8 cellular contexts compared by ENCODE assay signal in genomic region chr6:135938588-135939215, GRCh38.
DNase-seq lines count a peak whose midpoint lies in the region; ATAC-seq and TF ChIP-seq lines count a peak whose summit lies in the region.

No MANE protein-coding gene starts in this region.

- no peaks in the 10 kb centered on the region for H3K9me2 ChIP-seq in GM23338 (ENCODE audit: insufficient read depth)

- H3K4me1 Mint-ChIP-seq in GM23338: no peaks in the 10 kb centered on the region

- no peaks in the 10 kb centered on the region for H3K36me3 Mint-ChIP-seq in GM23338 (ENCODE audit: low read depth)

- no peak overlapping the region for H3K4me2 ChIP-seq in GM23338

- H3K4me1 ChIP-seq in GM23338 (ENCODE audit: insufficient read depth) (no peaks in the 10 kb centered on the region), foreskin keratinocyte (peaks cover 14% of the 10 kb centered on the region)

- no peaks in the 10 kb centered on the region for H3K9me3 Mint-ChIP-seq in GM23338

- DNase-seq in GM23338 (ENCODE audit: low spot score) (peak; percentile 64), RPMI7951 (ENCODE audit: low read depth) (peak; percentile 63), foreskin keratinocyte (no peak), renal cortical epithelial cell (ENCODE audit: low read depth) (peak; percentile 8), NCI-H1048 (lab: John Stamatoyannopoulos, UW) (no peak), OCI-M2 (lab: John Stamatoyannopoulos, UW; ENCODE audit: unreplicated experiment) (no peak)

- H3K36me3 ChIP-seq in GM23338 (ENCODE audit: insufficient read depth): no peaks in the 10 kb centered on the region

- H3K27ac Mint-ChIP-seq in GM23338: no peak overlapping the region

- peak overlapping the region; percentile 52; the same call in 1 of the 2 replicates for H2AFZ ChIP-seq in GM23338

- H4K20me1 ChIP-seq in GM23338 (replicated peaks; ENCODE audit: insufficient read depth): no peaks in the 10 kb centered on the region

- no peak overlapping the region for H3K4me3 ChIP-seq in GM23338

- TF ChIP-seq CTCF in GM23338 (conservative IDR thresholded peaks at IDR 0.05; ENCODE audit: low read depth in 2 of 2) (peak; percentile 59 to 61), foreskin keratinocyte (conservative IDR thresholded peaks at IDR 0.05) (peak; percentile 49)

- H3K79me2 ChIP-seq in GM23338 (replicated peaks; ENCODE audit: insufficient read depth): no peaks in the 10 kb centered on the region

- no peak overlapping the region for H3K4me3 Mint-ChIP-seq in GM23338

- H3K27me3 Mint-ChIP-seq in GM23338 (ENCODE audit: insufficient read depth, low read depth, poor library complexity): no peaks in the 10 kb centered on the region

- ATAC-seq in GM23338 (peak; percentile 94), foreskin keratinocyte (no peak), GM21390 (IDR thresholded peaks at IDR 0.05; ENCODE audit: unreplicated experiment) (no peak), GM21723 (IDR thresholded peaks at IDR 0.05; ENCODE audit: unreplicated experiment) (no peak)

- H3K27me3 ChIP-seq in GM23338 (ENCODE audit: insufficient read depth) (no peaks in the 10 kb centered on the region), foreskin keratinocyte (no peaks in the 10 kb centered on the region)

- H3K27ac ChIP-seq in GM23338 (ENCODE audit: low read depth): no peak overlapping the region
- no peak overlapping the region for H3K27ac ChIP-seq in foreskin keratinocyte

- no peaks in the 10 kb centered on the region for H3F3A ChIP-seq in GM23338 (replicated peaks; ENCODE audit: low read depth)

TF ChIP-seq in GM23338, 12 proteins besides CTCF, POLR2A, EP300 and RAD21:
- no peak for TF ChIP-seq REST (IDR thresholded peaks at IDR 0.05; ENCODE audit: unreplicated experiment)
- no peak for TF ChIP-seq ETS1 (IDR thresholded peaks at IDR 0.05)
- no peak for TF ChIP-seq NANOG (IDR thresholded peaks at IDR 0.05; ENCODE audit: borderline replicate concordance)
- TF ChIP-seq EZH2phosphoT487 (IDR thresholded peaks at IDR 0.05; ENCODE audit: unreplicated experiment): no peak
- no peak for TF ChIP-seq STAT1 (IDR thresholded peaks at IDR 0.05; ENCODE audit: unreplicated experiment)
- TF ChIP-seq CREB1 (CRISPR knock-in tag; IDR thresholded peaks at IDR 0.05; ENCODE audit: low read depth): no peak
- peak; percentile 29; the same call in 1 of the 2 replicates for TF ChIP-seq ZNF462 (CRISPR knock-in tag; IDR thresholded peaks at IDR 0.05)
TF ChIP-seq in GM23338: peak in this region for 1.

Comparison
In these comparisons a context has a peak if more than half of its experiments do, and no peak if none do; other contexts are left out.
1. DNase-seq: peak in GM23338 (single experiment), RPMI7951 (single experiment) and renal cortical epithelial cell (single experiment); none in foreskin keratinocyte (0 of 2), NCI-H1048 (single experiment) and OCI-M2 (single experiment).